In genomic region chr3:47781685-47782537, GRCh38 we compare ENCODE assay signal across 8 cellular contexts. TPM values are rescaled to one million over a fixed set of nuclear protein-coding genes. Genes with fewer than 3 reads are reported as not detected.
DNase-seq lines count a peak whose midpoint lies in the region; ATAC-seq and TF ChIP-seq lines count a peak whose summit lies in the region.

SMARCC1 (minus strand) TSS chr3:47781893; CDS start chr3:47781797, 96 bp downstream.

- peak within 1 kb of the TSS; percentile 98 for H3K27ac Mint-ChIP-seq in activated B cell treated with CpG ODN at 0.5 μM for 24 hours

- POLR2A ChIA-PET in activated B cell treated with CpG ODN at 0.5 μM for 24 hours (lab: Charles Lee): interaction anchor here (0.7 to 1.0 kb wide), 4 partner anchors 9 to 269 kb away, joined by 3 to 13 read pairs (median 4); no protein-coding TSS in a partner anchor

- no peaks in the 10 kb centered on the region for H3K9me3 Mint-ChIP-seq in activated B cell treated with CpG ODN at 0.5 μM for 24 hours

- peaks cover 14% of the 10 kb centered on the region for H3K36me3 Mint-ChIP-seq in activated B cell treated with CpG ODN at 0.5 μM for 24 hours (ENCODE audit: low read depth)

- DNase-seq in AG08395 (ENCODE audit: low spot score) (peak; percentile 99), NCI-H226 (peak; percentile 96), activated B cell treated with CpG ODN at 0.5 μM for 24 hours (peak; percentile 98), caudate nucleus (lab: John Stamatoyannopoulos, UW) (peak in 60 of 61 donors; percentile 62 to 97 (median 93)), inferior parietal cortex (ENCODE audit: extremely low spot score) (peak; percentile 96)
- DNase-seq in stimulated activated CD4-positive, alpha-beta T cell treated with anti-CD3 and anti-CD28 coated beads, Interleukin-12 subunit alpha, Interleukin-12 subunit beta, amount 100 ng/mL, for 24 hours (ENCODE audit: low read depth in 2 of 2): peak; percentile 90 to 96

- no peaks in the 10 kb centered on the region for H3K27me3 Mint-ChIP-seq in activated B cell treated with CpG ODN at 0.5 μM for 24 hours

- no peak for TF ChIP-seq CTCF in activated B cell treated with CpG ODN at 0.5 μM for 24 hours (IDR thresholded peaks at IDR 0.05)

- H3K4me3 Mint-ChIP-seq in activated B cell treated with CpG ODN at 0.5 μM for 24 hours: peak within 1 kb of the TSS; percentile 93

- H3K27ac ChIP-seq in caudate nucleus (ENCODE audit: low read depth, low read length): peak within 1 kb of the TSS; percentile 81

- H3K4me1 Mint-ChIP-seq in activated B cell treated with CpG ODN at 0.5 μM for 24 hours: peaks cover 47% of the 10 kb centered on the region

- CTCF ChIA-PET in activated B cell treated with CpG ODN at 0.5 μM for 24 hours (lab: Charles Lee): no interaction called here

- intact Hi-C loops in activated B cell treated with CpG ODN at 0.5 μM for 24 hours (cut with micrococcal nuclease): loop anchor here (1.0 to 10.0 kb wide), 7 partner anchors 21 to 1630 kb away; partner anchors contain the start of genes DHX30, ELP6, KIF9 and KLHL18

- ATAC-seq in GM18909 (IDR thresholded peaks at IDR 0.05; ENCODE audit: poor library complexity, unreplicated experiment): peak; percentile 80
- peak; percentile 83 for ATAC-seq in HG03175 (IDR thresholded peaks at IDR 0.05; ENCODE audit: unreplicated experiment)
- peak; percentile 84 for ATAC-seq in activated B cell treated with CpG ODN at 0.5 μM for 24 hours (ENCODE audit: low read depth)

RNA-seq across cellular contexts. Expression of gene SMARCC1, which starts in this region (rescaled TPM):
- total RNA-seq in activated B cell treated with CpG ODN at 0.5 μM for 24 hours: 136 and 144 TPM in 2 replicates

Comparison
In these comparisons a context has a peak if more than half of its experiments do, and no peak if none do; other contexts are left out.
1. Peak in every context shown above with its lines: DNase-seq, ATAC-seq and H3K27ac ChIP-seq.